20 cellular contexts compared by ENCODE assay signal in the genomic region with DNA sequence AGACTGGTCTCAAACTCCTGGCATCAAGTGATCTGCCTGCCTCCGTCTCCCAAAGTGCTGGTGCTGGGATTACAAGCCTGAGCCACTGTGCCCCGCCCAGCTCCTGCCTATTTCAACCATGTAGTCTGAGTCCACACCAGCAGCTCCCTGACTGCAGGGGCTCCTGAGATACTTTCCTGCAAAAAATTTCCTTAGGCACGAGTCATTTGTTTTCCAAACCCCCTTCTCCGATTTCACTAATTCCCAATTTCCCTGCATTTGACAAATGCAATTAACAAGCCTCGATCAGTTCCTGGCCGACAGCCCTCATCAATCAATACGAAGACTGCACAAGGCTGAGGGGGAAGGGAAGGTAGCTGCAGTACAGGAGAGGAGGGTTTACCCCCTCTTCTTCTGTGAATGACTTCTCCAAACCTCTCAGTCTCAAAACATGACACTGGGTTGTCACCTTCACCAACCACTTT. TPM values are rescaled to one million over a fixed set of nuclear protein-coding genes. Genes with fewer than 3 reads are reported as not detected.
DNase-seq lines count a peak whose midpoint lies in the region; ATAC-seq, FAIRE-seq and TF ChIP-seq lines count a peak whose summit lies in the region.
"Had no signal": no experiment of that assay in that cellular context is flagged by ENCODE, and none has a peak within 500 bp of the region (broad histone marks: within the 10 kb centered on the region; RNA-seq: fewer than 3 reads in every experiment).

No MANE protein-coding gene starts in this region.

- peak; percentile 67 for ATAC-seq in activated CD4-positive, alpha-beta T cell treated with anti-CD3 and anti-CD28 coated beads for 36 hours
- no peak for ATAC-seq in K562
- ATAC-seq: gastrocnemius medialis, lower lobe of right lung had no signal

- POLR2A ChIA-PET in activated CD4-positive, alpha-beta T cell treated with anti-CD3 and anti-CD28 coated beads for 36 hours (lab: Charles Lee) = interaction anchor here (0.6 to 2.0 kb wide), 2 partner anchors 13 to 18 kb away, joined by 3 to 6 read pairs; no protein-coding TSS in a partner anchor
- POLR2A ChIA-PET in activated CD4-positive, alpha-beta T cell treated with anti-CD3 and anti-CD28 coated beads, Interleukin-2, amount 10 ng/mL, durations not matched to agents 7 days and 5 days (lab: Charles Lee) = no interaction called here
- POLR2A ChIA-PET in K562 (lab: Yijun Ruan, JAX) = interaction anchor here (0.9 to 6.6 kb wide), 5 partner anchors 13 to 29 kb away, joined by 3 to 65 read pairs (median 7); no protein-coding TSS in a partner anchor

- 87% methylated on average over 7 of the region's 7 CpGs for WGBS in K562 (ENCODE audit: insufficient coverage, low coverage, missing lambda C conversion rate)

- no peak overlapping the region for H3K4me3 ChIP-seq in K562
- H3K4me3 ChIP-seq in SJCRH30 = no peak overlapping the region
- H3K4me3 ChIP-seq: gastrocnemius medialis, lower lobe of right lung, sigmoid colon, thoracic aorta had no signal

- DNase-seq in activated CD4-positive, alpha-beta T cell treated with anti-CD3 and anti-CD28 coated beads for 36 hours = no peak
- no peak for DNase-seq in activated CD4-positive, alpha-beta T cell treated with anti-CD3 and anti-CD28 coated beads, Interleukin-2, amount 10 ng/mL, durations not matched to agents 7 days and 5 days
- DNase-seq in NCI-H524 (lab: John Stamatoyannopoulos, UW) = peak; percentile 92 to 96
- no peak for DNase-seq in K562 (ENCODE audit: extremely low read depth in 1 of 4, low spot score in 3 of 4)
- DNase-seq in osteocyte (ENCODE audit: extremely low spot score, unreplicated experiment) = no peak
- no peak for DNase-seq in KG1 (lab: John Stamatoyannopoulos, UW)
- DNase-seq in ureter (ENCODE audit: low spot score) = no peak
- DNase-seq in SJCRH30 = no peak
- DNase-seq: activated B cell treated with CpG ODN at 0.5 μM for 24 hours, DND-41, gastrocnemius medialis, Kasumi-1, lower lobe of right lung, NCI-H748 treated with DMSO at 0.1 percent for 48 hours, sigmoid colon, T-helper 1 cell had no signal

- no peak overlapping the region for H3K27ac ChIP-seq in K562 (ENCODE audit: extremely low read depth, low read depth, low read length)
- no peak overlapping the region for H3K27ac ChIP-seq in SJCRH30
- H3K27ac ChIP-seq: C4-2B, gastrocnemius medialis, lower lobe of right lung, sigmoid colon, thoracic aorta had no signal

- H3K79me2 ChIP-seq in K562 (ENCODE audit: control insufficient read depth, insufficient read depth, low read length) = peaks cover 11% of the 10 kb centered on the region; the same call in 2 of the 3 replicates

- no peak for TF ChIP-seq POLR2A in K562 (conservative IDR thresholded peaks at IDR 0.05)

- H3K27me3 Mint-ChIP-seq in activated CD4-positive, alpha-beta T cell treated with anti-CD3 and anti-CD28 coated beads for 36 hours = no peaks in the 10 kb centered on the region
- H3K27me3 Mint-ChIP-seq in activated CD4-positive, alpha-beta T cell treated with anti-CD3 and anti-CD28 coated beads, Interleukin-2, amount 10 ng/mL, durations not matched to agents 7 days and 5 days = no peaks in the 10 kb centered on the region
- H3K27me3 Mint-ChIP-seq in osteocyte (ENCODE audit: unreplicated experiment) = no peaks in the 10 kb centered on the region
- H3K27me3 Mint-ChIP-seq: activated B cell treated with CpG ODN at 0.5 μM for 24 hours had no signal

- no peak overlapping the region for H2AFZ ChIP-seq in K562 (ENCODE audit: low read depth, low read length)

- H3K9me3 ChIP-seq in K562 (replicated peaks; ENCODE audit: control insufficient read depth, insufficient read depth, low read depth, low read length) (no peaks in the 10 kb centered on the region), SJCRH30 (replicated peaks) (no peaks in the 10 kb centered on the region)
- H3K9me3 ChIP-seq: gastrocnemius medialis, lower lobe of right lung, sigmoid colon, thoracic aorta had no signal

- H4K20me1 ChIP-seq in K562 (replicated peaks; ENCODE audit: control insufficient read depth, insufficient read depth, low read length) = peaks cover 10% of the 10 kb centered on the region; the same call in 1 of the 2 replicates

- intact Hi-C loops in activated CD4-positive, alpha-beta T cell treated with anti-CD3 and anti-CD28 coated beads for 36 hours (cut with DNase I, micrococcal nuclease) = no loop called here
- intact Hi-C loops in K562 (cut with micrococcal nuclease) = no loop called here

- in situ Hi-C loops in K562 (cut with MboI) = no loop called here

- peaks cover 42% of the 10 kb centered on the region for H3K36me3 ChIP-seq in K562 (ENCODE audit: control insufficient read depth, insufficient read depth, low read length)
- peaks cover 35% of the 10 kb centered on the region for H3K36me3 ChIP-seq in SJCRH30

- no peak overlapping the region; a peak in 1 of 4 replicates for H3K9ac ChIP-seq in K562 (ENCODE audit: insufficient read depth in 1 of 2, low read depth in 2 of 2, low read length in 2 of 2)

- H3K4me2 ChIP-seq in K562 (ENCODE audit: insufficient read depth, low read length) = no peak overlapping the region

- H3K36me3 Mint-ChIP-seq in activated CD4-positive, alpha-beta T cell treated with anti-CD3 and anti-CD28 coated beads for 36 hours (ENCODE audit: low read depth) = peaks cover 57% of the 10 kb centered on the region
- peaks cover 36% of the 10 kb centered on the region for H3K36me3 Mint-ChIP-seq in activated CD4-positive, alpha-beta T cell treated with anti-CD3 and anti-CD28 coated beads, Interleukin-2, amount 10 ng/mL, durations not matched to agents 7 days and 5 days (ENCODE audit: low read depth)
- H3K36me3 Mint-ChIP-seq in osteocyte (ENCODE audit: unreplicated experiment) = peaks cover 25% of the 10 kb centered on the region

- peak overlapping the region; percentile 90 for H3K27ac Mint-ChIP-seq in activated CD4-positive, alpha-beta T cell treated with anti-CD3 and anti-CD28 coated beads for 36 hours
- H3K27ac Mint-ChIP-seq in activated CD4-positive, alpha-beta T cell treated with anti-CD3 and anti-CD28 coated beads, Interleukin-2, amount 10 ng/mL, durations not matched to agents 7 days and 5 days = no peak overlapping the region
- H3K27ac Mint-ChIP-seq in osteocyte (ENCODE audit: unreplicated experiment) = peak overlapping the region; percentile 23
- H3K27ac Mint-ChIP-seq: activated B cell treated with CpG ODN at 0.5 μM for 24 hours had no signal

- peaks cover 74% of the 10 kb centered on the region for H3K4me1 Mint-ChIP-seq in activated CD4-positive, alpha-beta T cell treated with anti-CD3 and anti-CD28 coated beads for 36 hours
- peaks cover 71% of the 10 kb centered on the region for H3K4me1 Mint-ChIP-seq in activated CD4-positive, alpha-beta T cell treated with anti-CD3 and anti-CD28 coated beads, Interleukin-2, amount 10 ng/mL, durations not matched to agents 7 days and 5 days
- peaks cover 18% of the 10 kb centered on the region for H3K4me1 Mint-ChIP-seq in osteocyte (ENCODE audit: unreplicated experiment)

- H3K27me3 ChIP-seq in K562 (ENCODE audit: control insufficient read depth in 2 of 2, insufficient read depth in 2 of 2, low read length in 2 of 2) = no peaks in the 10 kb centered on the region
- H3K27me3 ChIP-seq in SJCRH30 = no peaks in the 10 kb centered on the region
- H3K27me3 ChIP-seq: gastrocnemius medialis, sigmoid colon had no signal

- peaks cover 17 to 41% of the 10 kb centered on the region in 2 experiments; a peak in 4 of 5 replicates for H3K4me1 ChIP-seq in K562 (replicated peaks in 1 of 2; ENCODE audit: control insufficient read depth in 2 of 2, insufficient read depth in 2 of 2, low read length in 2 of 2)
- no peaks in the 10 kb centered on the region for H3K4me1 ChIP-seq in SJCRH30
- H3K4me1 ChIP-seq: sigmoid colon had no signal

- CTCF ChIA-PET in activated CD4-positive, alpha-beta T cell treated with anti-CD3 and anti-CD28 coated beads for 36 hours (lab: Charles Lee) = interaction anchor here (0.6 to 6.5 kb wide), 12 partner anchors 9 to 95 kb away, joined by 3 to 44 read pairs (median 9); partner anchors contain the start of genes AJUBA, CDH24 and PRMT5
- CTCF ChIA-PET in activated CD4-positive, alpha-beta T cell treated with anti-CD3 and anti-CD28 coated beads, Interleukin-2, amount 10 ng/mL, durations not matched to agents 7 days and 5 days (lab: Charles Lee) = interaction anchor here (1.2 to 2.2 kb wide), 8 partner anchors 11 to 51 kb away, joined by 3 to 7 read pairs (median 6); partner anchors contain the start of gene CDH24
- CTCF ChIA-PET in K562 (lab: Yijun Ruan, JAX; ENCODE audit: low intra/inter-chr PET ratio) = interaction anchor here (0.6 to 0.7 kb wide), 2 partner anchors 222 to 1271 kb away, joined by 3 to 5 read pairs; no protein-coding TSS in a partner anchor

- no TSS peak for BruUV-seq in K562 (replicated peaks; lab: Mats Ljungman, UMichigan)

- H3K9me3 Mint-ChIP-seq in activated CD4-positive, alpha-beta T cell treated with anti-CD3 and anti-CD28 coated beads for 36 hours (ENCODE audit: low read depth) = no peaks in the 10 kb centered on the region
- H3K9me3 Mint-ChIP-seq in activated CD4-positive, alpha-beta T cell treated with anti-CD3 and anti-CD28 coated beads, Interleukin-2, amount 10 ng/mL, durations not matched to agents 7 days and 5 days = no peaks in the 10 kb centered on the region
- no peaks in the 10 kb centered on the region for H3K9me3 Mint-ChIP-seq in osteocyte (ENCODE audit: unreplicated experiment)
- H3K9me3 Mint-ChIP-seq: activated B cell treated with CpG ODN at 0.5 μM for 24 hours had no signal

- TF ChIP-seq RAD21 in K562 (CRISPR knock-in tag; conservative IDR thresholded peaks at IDR 0.05 in 1 of 2, IDR thresholded peaks at IDR 0.05 in 1 of 2) = no peak

- TF ChIP-seq CTCF in K562 (IDR thresholded peaks at IDR 0.05 in 2 of 3, conservative IDR thresholded peaks at IDR 0.05 in 1 of 3; ENCODE audit: insufficient read depth in 2 of 3, low read depth in 1 of 3, low read length in 3 of 3) = no peak
- TF ChIP-seq CTCF in osteocyte (IDR thresholded peaks at IDR 0.05) = no peak

- H3K4me3 Mint-ChIP-seq in activated CD4-positive, alpha-beta T cell treated with anti-CD3 and anti-CD28 coated beads for 36 hours = peak overlapping the region; percentile 37
- no peak overlapping the region for H3K4me3 Mint-ChIP-seq in activated CD4-positive, alpha-beta T cell treated with anti-CD3 and anti-CD28 coated beads, Interleukin-2, amount 10 ng/mL, durations not matched to agents 7 days and 5 days
- H3K4me3 Mint-ChIP-seq in osteocyte (ENCODE audit: unreplicated experiment) = no peak overlapping the region
- H3K4me3 Mint-ChIP-seq: activated B cell treated with CpG ODN at 0.5 μM for 24 hours had no signal

- no peaks in the 10 kb centered on the region for H3K9me1 ChIP-seq in K562 (ENCODE audit: control insufficient read depth, insufficient read depth, low read length)

- FAIRE-seq in K562 (lab: Jason Lieb, UNC) = no peak
- FAIRE-seq: colon had no signal

- TF ChIP-seq EP300 in K562 (IDR thresholded peaks at IDR 0.05; ENCODE audit: low read length) = no peak

RNA-seq across cellular contexts. Expression of gene PSMB5, which starts 10.1 kb away (rescaled TPM):
- total RNA-seq in activated CD4-positive, alpha-beta T cell treated with anti-CD3 and anti-CD28 coated beads for 36 hours = 100 to 1,000 TPM; 104 to 129 TPM
- total RNA-seq in activated CD4-positive, alpha-beta T cell treated with anti-CD3 and anti-CD28 coated beads, Interleukin-2, amount 10 ng/mL, durations not matched to agents 7 days and 5 days = 10 to 100 TPM; 60.4 to 60.7 TPM
- total RNA-seq in K562 (2011; cell fraction: chromatin; rRNA removed; ENCODE audit: low replicate concordance) = 49.0 and 108 TPM in 2 replicates
- total RNA-seq in K562 (2011; cell fraction: nucleolus; rRNA removed) = 166 and 172 TPM in 2 replicates
- 110 and 115 TPM in 2 replicates for total RNA-seq in K562 (2011; cell fraction: nucleoplasm; rRNA removed)
- total RNA-seq in K562 (2014; rRNA removed) = 279 and 297 TPM in 2 replicates
- 204 and 223 TPM in 2 replicates for total RNA-seq in K562 (2014; rRNA removed; fragmentation: Illumina TruSeq; extraction: Trizol)
- total RNA-seq in K562 (2015; rRNA removed; fragmentation: Illumina TruSeq; extraction: Trizol) = 210 and 212 TPM in 2 replicates
- total RNA-seq in K562 (2021) = 198 and 218 TPM in 2 replicates
- 273 and 285 TPM in 2 replicates for polyA plus RNA-seq in K562 (2011; rRNA removed)
- polyA plus RNA-seq in K562 (2011; cell fraction: cytosol; rRNA removed) = 421 and 454 TPM in 2 replicates
- 100 and 125 TPM in 2 replicates for polyA plus RNA-seq in K562 (2011; cell fraction: nucleus; rRNA removed)
- polyA plus RNA-seq in K562 (2012) = 194 and 217 TPM in 2 replicates
- polyA plus RNA-seq in K562 (2014; fragmentation: Illumina TruSeq; extraction: Trizol) = 194 and 201 TPM in 2 replicates
- 1,000 to 10,000 TPM; 1,679 to 1,870 TPM for polyA plus RNA-seq in K562 (2014; fragmentation: Nextera tagmentation; extraction: Ambion mirVana)
- 249 and 269 TPM in 2 replicates for polyA plus RNA-seq in K562 (2014; rRNA removed)
- 242 and 304 TPM in 2 replicates for polyA minus RNA-seq in K562 (2011; rRNA and poly(A)+ RNA removed)
- polyA minus RNA-seq in K562 (2011; cell fraction: cytosol; rRNA and poly(A)+ RNA removed) = 130 and 188 TPM in 2 replicates
- 61.7 and 82.4 TPM in 2 replicates for polyA minus RNA-seq in K562 (2011; cell fraction: nucleus; rRNA and poly(A)+ RNA removed)
- 144 and 147 TPM in 2 replicates for total RNA-seq in osteocyte
- 67.6 TPM for total RNA-seq in ureter
- total RNA-seq in SJCRH30 (2014; rRNA removed; shearing (Covaris generic)) = 224 and 242 TPM in 2 replicates

RNA-seq across cellular contexts. Expression of gene C14orf93, which starts 14.7 kb away (rescaled TPM):
- total RNA-seq in activated CD4-positive, alpha-beta T cell treated with anti-CD3 and anti-CD28 coated beads for 36 hours = 10 to 100 TPM; 10.7 to 11.5 TPM
- total RNA-seq in activated CD4-positive, alpha-beta T cell treated with anti-CD3 and anti-CD28 coated beads, Interleukin-2, amount 10 ng/mL, durations not matched to agents 7 days and 5 days = 10 to 100 TPM in 1 of 2 experiments, 1 to 10 TPM in 1; 9.4 to 11.1 TPM
- total RNA-seq in K562 (2011; cell fraction: chromatin; rRNA removed; ENCODE audit: low replicate concordance) = 17.1 and 22.1 TPM in 2 replicates
- total RNA-seq in K562 (2011; cell fraction: nucleolus; rRNA removed) = 11.1 and 12.5 TPM in 2 replicates
- 12.4 and 13.6 TPM in 2 replicates for total RNA-seq in K562 (2011; cell fraction: nucleoplasm; rRNA removed)
- 17.0 and 18.7 TPM in 2 replicates for total RNA-seq in K562 (2014; rRNA removed)
- total RNA-seq in K562 (2014; rRNA removed; fragmentation: Illumina TruSeq; extraction: Trizol) = 11.1 and 12.9 TPM in 2 replicates
- total RNA-seq in K562 (2015; rRNA removed; fragmentation: Illumina TruSeq; extraction: Trizol) = 11.8 and 14.8 TPM in 2 replicates
- total RNA-seq in K562 (2021) = 15.9 and 16.1 TPM in 2 replicates
- polyA plus RNA-seq in K562 (2011; rRNA removed) = 20.4 and 23.1 TPM in 2 replicates
- polyA plus RNA-seq in K562 (2011; cell fraction: cytosol; rRNA removed) = 24.5 and 29.4 TPM in 2 replicates
- 21.8 and 24.5 TPM in 2 replicates for polyA plus RNA-seq in K562 (2011; cell fraction: nucleus; rRNA removed)
- 11.8 and 23.7 TPM in 2 replicates for polyA plus RNA-seq in K562 (2012)
- 22.0 and 26.3 TPM in 2 replicates for polyA plus RNA-seq in K562 (2014; fragmentation: Illumina TruSeq; extraction: Trizol)
- polyA plus RNA-seq in K562 (2014; fragmentation: Nextera tagmentation; extraction: Ambion mirVana) = 1 to 10 TPM; 2.2 to 3.0 TPM
- polyA plus RNA-seq in K562 (2014; rRNA removed) = 22.4 and 24.3 TPM in 2 replicates
- polyA minus RNA-seq in K562 (2011; rRNA and poly(A)+ RNA removed) = 28.0 and 29.8 TPM in 2 replicates
- 9.7 and 11.8 TPM in 2 replicates for polyA minus RNA-seq in K562 (2011; cell fraction: cytosol; rRNA and poly(A)+ RNA removed)
- polyA minus RNA-seq in K562 (2011; cell fraction: nucleus; rRNA and poly(A)+ RNA removed) = 5.3 and 7.0 TPM in 2 replicates
- 11.4 and 12.4 TPM in 2 replicates for total RNA-seq in osteocyte
- total RNA-seq in ureter = 10.8 TPM
- 11.9 and 13.5 TPM in 2 replicates for total RNA-seq in SJCRH30 (2014; rRNA removed; shearing (Covaris generic))

RNA-seq across cellular contexts. Expression of gene PSMB11, which starts 17.4 kb away (rescaled TPM):
- not detected for total RNA-seq in activated CD4-positive, alpha-beta T cell treated with anti-CD3 and anti-CD28 coated beads for 36 hours
- total RNA-seq in activated CD4-positive, alpha-beta T cell treated with anti-CD3 and anti-CD28 coated beads, Interleukin-2, amount 10 ng/mL, durations not matched to agents 7 days and 5 days = under 1 TPM in 1 of 2 experiments, not detected in 1; 0.21 TPM
- total RNA-seq in K562 (2011; cell fraction: chromatin; rRNA removed; ENCODE audit: low replicate concordance) = not detected in 2 replicates
- total RNA-seq in K562 (2011; cell fraction: nucleolus; rRNA removed) = 0.17 TPM in 1 of 2 replicates, not detected in the other
- total RNA-seq in K562 (2011; cell fraction: nucleoplasm; rRNA removed) = not detected in 2 replicates
- total RNA-seq in K562 (2014; rRNA removed) (not detected in 2 replicates), K562 (2014; rRNA removed; fragmentation: Illumina TruSeq; extraction: Trizol) (not detected in 2 replicates), K562 (2015; rRNA removed; fragmentation: Illumina TruSeq; extraction: Trizol) (not detected in 2 replicates), K562 (2021) (not detected in 2 replicates), osteocyte (not detected in 2 replicates), ureter (not detected)
- polyA plus RNA-seq in K562 (2011; rRNA removed) (not detected in 2 replicates), K562 (2014; fragmentation: Illumina TruSeq; extraction: Trizol) (not detected in 2 replicates), K562 (2014; fragmentation: Nextera tagmentation; extraction: Ambion mirVana) (not detected), K562 (2014; rRNA removed) (not detected in 2 replicates)
- polyA plus RNA-seq in K562 (2011; cell fraction: cytosol; rRNA removed) = 0.06 TPM in 1 of 2 replicates, not detected in the other
- polyA plus RNA-seq in K562 (2011; cell fraction: nucleus; rRNA removed) = not detected in 2 replicates
- not detected in 2 replicates for polyA plus RNA-seq in K562 (2012)
- polyA minus RNA-seq in K562 (2011; rRNA and poly(A)+ RNA removed) = not detected in 2 replicates
- polyA minus RNA-seq in K562 (2011; cell fraction: cytosol; rRNA and poly(A)+ RNA removed) = not detected in 2 replicates
- polyA minus RNA-seq in K562 (2011; cell fraction: nucleus; rRNA and poly(A)+ RNA removed) = not detected in 2 replicates
- total RNA-seq in SJCRH30 (2014; rRNA removed; shearing (Covaris generic)) = not detected in 2 replicates
- total RNA-seq: A172, activated B cell treated with CpG ODN at 0.5 μM for 24 hours, gastrocnemius medialis, lower lobe of right lung, thoracic aorta had no signal

RNA-seq across cellular contexts. Expression of gene CDH24, which starts 32.7 kb away (rescaled TPM):
- 1 to 10 TPM in 1 of 2 experiments, under 1 TPM in 1; 0.82 to 1.1 TPM for total RNA-seq in activated CD4-positive, alpha-beta T cell treated with anti-CD3 and anti-CD28 coated beads for 36 hours
- 1 to 10 TPM; 2.9 to 3.0 TPM for total RNA-seq in activated CD4-positive, alpha-beta T cell treated with anti-CD3 and anti-CD28 coated beads, Interleukin-2, amount 10 ng/mL, durations not matched to agents 7 days and 5 days
- total RNA-seq in K562 (2011; cell fraction: chromatin; rRNA removed; ENCODE audit: low replicate concordance) = 31.5 and 72.4 TPM in 2 replicates
- 45.5 and 46.5 TPM in 2 replicates for total RNA-seq in K562 (2011; cell fraction: nucleolus; rRNA removed)
- 33.9 and 37.3 TPM in 2 replicates for total RNA-seq in K562 (2011; cell fraction: nucleoplasm; rRNA removed)
- total RNA-seq in K562 (2014; rRNA removed) (4.9 and 6.6 TPM in 2 replicates), K562 (2014; rRNA removed; fragmentation: Illumina TruSeq; extraction: Trizol) (2.4 and 3.0 TPM in 2 replicates), K562 (2015; rRNA removed; fragmentation: Illumina TruSeq; extraction: Trizol) (3.6 and 4.0 TPM in 2 replicates), K562 (2021) (11.1 and 12.8 TPM in 2 replicates), osteocyte (13.3 and 13.7 TPM in 2 replicates), ureter (3.7 TPM)
- polyA plus RNA-seq in K562 (2011; rRNA removed) (6.5 and 11.1 TPM in 2 replicates), K562 (2014; fragmentation: Illumina TruSeq; extraction: Trizol) (8.1 and 9.2 TPM in 2 replicates), K562 (2014; fragmentation: Nextera tagmentation; extraction: Ambion mirVana) (under 1 TPM; 0.04 to 0.10 TPM), K562 (2014; rRNA removed) (15.5 and 16.2 TPM in 2 replicates)
- 10.1 and 17.2 TPM in 2 replicates for polyA plus RNA-seq in K562 (2011; cell fraction: cytosol; rRNA removed)
- polyA plus RNA-seq in K562 (2011; cell fraction: nucleus; rRNA removed) = 66.1 and 112 TPM in 2 replicates
- 7.5 and 9.6 TPM in 2 replicates for polyA plus RNA-seq in K562 (2012)
- 3.6 and 5.3 TPM in 2 replicates for polyA minus RNA-seq in K562 (2011; rRNA and poly(A)+ RNA removed)
- 4.9 and 7.6 TPM in 2 replicates for polyA minus RNA-seq in K562 (2011; cell fraction: cytosol; rRNA and poly(A)+ RNA removed)
- 8.7 and 10.5 TPM in 2 replicates for polyA minus RNA-seq in K562 (2011; cell fraction: nucleus; rRNA and poly(A)+ RNA removed)
- total RNA-seq in SJCRH30 (2014; rRNA removed; shearing (Covaris generic)) = 8.3 and 9.6 TPM in 2 replicates

RNA-seq across cellular contexts. Expression of gene AJUBA, which starts 42.3 kb away (rescaled TPM):
- total RNA-seq in activated CD4-positive, alpha-beta T cell treated with anti-CD3 and anti-CD28 coated beads for 36 hours = 1 to 10 TPM; 2.9 to 3.2 TPM
- total RNA-seq in activated CD4-positive, alpha-beta T cell treated with anti-CD3 and anti-CD28 coated beads, Interleukin-2, amount 10 ng/mL, durations not matched to agents 7 days and 5 days = 1 to 10 TPM; 1.3 to 1.4 TPM
- 12.8 and 18.9 TPM in 2 replicates for total RNA-seq in K562 (2011; cell fraction: chromatin; rRNA removed; ENCODE audit: low replicate concordance)
- 9.2 and 10.0 TPM in 2 replicates for total RNA-seq in K562 (2011; cell fraction: nucleolus; rRNA removed)
- total RNA-seq in K562 (2011; cell fraction: nucleoplasm; rRNA removed) = 10.9 and 18.6 TPM in 2 replicates
- 3.3 and 5.3 TPM in 2 replicates for total RNA-seq in K562 (2014; rRNA removed)
- 3.1 and 3.2 TPM in 2 replicates for total RNA-seq in K562 (2014; rRNA removed; fragmentation: Illumina TruSeq; extraction: Trizol)
- 1.5 and 1.8 TPM in 2 replicates for total RNA-seq in K562 (2015; rRNA removed; fragmentation: Illumina TruSeq; extraction: Trizol)
- 2.9 and 4.3 TPM in 2 replicates for total RNA-seq in K562 (2021)
- 4.7 and 6.4 TPM in 2 replicates for polyA plus RNA-seq in K562 (2011; rRNA removed)
- 3.5 and 5.2 TPM in 2 replicates for polyA plus RNA-seq in K562 (2011; cell fraction: cytosol; rRNA removed)
- 7.3 and 10.0 TPM in 2 replicates for polyA plus RNA-seq in K562 (2011; cell fraction: nucleus; rRNA removed)
- 3.0 and 13.8 TPM in 2 replicates for polyA plus RNA-seq in K562 (2012)
- polyA plus RNA-seq in K562 (2014; fragmentation: Illumina TruSeq; extraction: Trizol) = 2.3 and 2.8 TPM in 2 replicates
- polyA plus RNA-seq in K562 (2014; fragmentation: Nextera tagmentation; extraction: Ambion mirVana) = 1 to 10 TPM in 1 of 2 experiments, under 1 TPM in 1; 0.73 to 1.6 TPM
- 2.0 and 2.2 TPM in 2 replicates for polyA plus RNA-seq in K562 (2014; rRNA removed)
- polyA minus RNA-seq in K562 (2011; rRNA and poly(A)+ RNA removed) = 10.0 and 10.6 TPM in 2 replicates
- polyA minus RNA-seq in K562 (2011; cell fraction: cytosol; rRNA and poly(A)+ RNA removed) = 3.7 and 4.5 TPM in 2 replicates
- polyA minus RNA-seq in K562 (2011; cell fraction: nucleus; rRNA and poly(A)+ RNA removed) = 4.7 and 9.6 TPM in 2 replicates
- total RNA-seq in osteocyte = 111 and 115 TPM in 2 replicates
- total RNA-seq in ureter = 39.9 TPM
- 41.1 and 47.3 TPM in 2 replicates for total RNA-seq in SJCRH30 (2014; rRNA removed; shearing (Covaris generic))

Comparison
In these comparisons a context has a peak if more than half of its experiments do, and no peak if none do; other contexts are left out.
1. DNase-seq: peak in NCI-H524 (2 of 2); none in activated CD4-positive, alpha-beta T cell treated with anti-CD3 and anti-CD28 coated beads for 36 hours (single experiment), activated CD4-positive, alpha-beta T cell treated with anti-CD3 and anti-CD28 coated beads, Interleukin-2, amount 10 ng/mL, durations not matched to agents 7 days and 5 days (single experiment), K562 (0 of 4), osteocyte (single experiment), KG1 (single experiment), ureter (single experiment) and SJCRH30 (0 of 2).